ENCODE assay signal across 8 cellular contexts in the genomic region with DNA sequence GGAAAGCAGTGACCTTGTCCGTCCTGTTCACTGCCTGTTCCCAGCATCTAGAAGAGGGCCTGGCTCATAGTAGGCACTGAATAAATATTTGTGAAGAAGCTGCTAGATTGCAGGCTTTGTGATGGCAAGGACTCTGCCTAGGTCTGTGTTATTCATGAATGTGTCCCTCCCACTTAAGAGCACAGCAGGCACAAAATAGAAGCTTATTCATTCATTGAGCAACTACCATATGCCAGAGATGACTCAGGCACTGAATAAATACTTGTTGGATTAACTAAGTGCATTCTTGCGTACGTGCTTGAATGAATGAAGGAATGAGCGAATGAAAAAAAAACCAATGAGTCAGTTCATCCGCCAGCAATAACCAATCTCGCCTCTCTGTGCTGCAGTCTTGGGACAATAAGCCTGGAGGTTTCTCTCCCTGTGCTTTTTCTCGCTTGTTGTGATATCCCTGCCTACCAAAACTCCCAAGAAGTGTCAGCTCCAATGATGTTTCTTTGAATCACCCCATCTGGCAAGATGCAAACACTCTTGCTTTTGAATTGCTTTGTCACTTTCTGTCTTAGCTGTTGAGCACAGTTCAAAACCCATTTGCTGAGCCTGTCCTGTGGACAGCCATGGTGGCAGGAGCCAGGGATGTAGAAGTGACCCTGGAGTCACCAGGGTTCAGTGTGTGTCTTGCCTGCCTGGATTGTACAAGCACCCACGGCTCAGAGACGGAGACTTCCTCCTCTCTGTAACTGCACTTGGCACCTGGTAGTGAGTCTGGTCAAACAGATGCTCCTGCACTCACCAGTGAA.
DNase-seq lines count a peak whose midpoint lies in the region; ATAC-seq and TF ChIP-seq lines count a peak whose summit lies in the region.

No MANE protein-coding gene starts in this region.

- no peak overlapping the region for H3K4me3 Mint-ChIP-seq in activated T-cell treated with anti-CD3 and anti-CD28 coated beads, Interleukin-2, amount 50 U/mL, for 4 hours
- no peak overlapping the region for H3K4me3 Mint-ChIP-seq in endothelial cell (ENCODE audit: unreplicated experiment)

- H3K27ac Mint-ChIP-seq in endothelial cell (ENCODE audit: unreplicated experiment): no peak overlapping the region

- TF ChIP-seq CTCF in endothelial cell (IDR thresholded peaks at IDR 0.05; ENCODE audit: unreplicated experiment): no peak

- peaks cover 8% of the 10 kb centered on the region; the same call in 1 of the 2 replicates for H3K27me3 ChIP-seq in iPS-20b (ENCODE audit: insufficient read depth, low read length)

- H3K9me3 ChIP-seq in iPS-20b (ENCODE audit: insufficient read depth, low read depth, low read length): no peaks in the 10 kb centered on the region

- H3K4me1 ChIP-seq in iPS-20b (ENCODE audit: insufficient read depth, low read length): peaks cover 38% of the 10 kb centered on the region

- H3K27ac ChIP-seq in iPS-20b (ENCODE audit: low read length): no peak overlapping the region

- no peaks in the 10 kb centered on the region for H3K36me3 Mint-ChIP-seq in activated T-cell treated with anti-CD3 and anti-CD28 coated beads, Interleukin-2, amount 50 U/mL, for 4 hours (ENCODE audit: insufficient read depth)
- H3K36me3 Mint-ChIP-seq in endothelial cell (ENCODE audit: low read depth, unreplicated experiment): no peaks in the 10 kb centered on the region

- H3K9me3 Mint-ChIP-seq in activated T-cell treated with anti-CD3 and anti-CD28 coated beads, Interleukin-2, amount 50 U/mL, for 4 hours: no peaks in the 10 kb centered on the region
- no peaks in the 10 kb centered on the region for H3K9me3 Mint-ChIP-seq in endothelial cell (ENCODE audit: unreplicated experiment)

- no peaks in the 10 kb centered on the region for H3K4me1 Mint-ChIP-seq in activated T-cell treated with anti-CD3 and anti-CD28 coated beads, Interleukin-2, amount 50 U/mL, for 4 hours (ENCODE audit: low read depth)
- peaks cover 2% of the 10 kb centered on the region for H3K4me1 Mint-ChIP-seq in endothelial cell (ENCODE audit: unreplicated experiment)

- in situ Hi-C loops in ACHN (cut with HindIII; ENCODE audit: low pct_ligation_motif_present, low pct_unique_long_range_greater_than_20kb, low sequenced_read_pairs): no loop called here
- in situ Hi-C loops in SK-MEL-5 (cut with HindIII; ENCODE audit: low pct_unique_long_range_greater_than_20kb, low sequenced_read_pairs): no loop called here

- H3K36me3 ChIP-seq in iPS-20b (ENCODE audit: insufficient read depth, low read depth, low read length): no peaks in the 10 kb centered on the region

- DNase-seq in ACHN: peak; percentile 74
- peak; percentile 84 for DNase-seq in SK-MEL-5 (ENCODE audit: low read depth, low spot score)
- no peak for DNase-seq in activated T-cell treated with anti-CD3 and anti-CD28 coated beads, Interleukin-2, amount 50 U/mL, for 4 hours
- no peak for DNase-seq in endothelial cell (ENCODE audit: low spot score)
- DNase-seq in activated CD4-positive, alpha-beta T cell treated with anti-CD3 and anti-CD28 coated beads, Interleukin-2, amount 50 U/mL, for 1 hour: no peak

- no peak overlapping the region; the same call in 1 of the 2 replicates for H3K4me3 ChIP-seq in iPS-20b (ENCODE audit: low read length)

- peak overlapping the region; percentile 24; the same call in 1 of the 2 replicates for H3K9ac ChIP-seq in iPS-20b (ENCODE audit: low read depth, low read length)

- H3K27me3 Mint-ChIP-seq in activated T-cell treated with anti-CD3 and anti-CD28 coated beads, Interleukin-2, amount 50 U/mL, for 4 hours (ENCODE audit: low read depth): peaks cover 33% of the 10 kb centered on the region
- H3K27me3 Mint-ChIP-seq in endothelial cell (ENCODE audit: unreplicated experiment): peaks cover 2% of the 10 kb centered on the region

- ATAC-seq in HG02610 (IDR thresholded peaks at IDR 0.05; ENCODE audit: unreplicated experiment) (peak; percentile 44), GM21717 (IDR thresholded peaks at IDR 0.05; ENCODE audit: unreplicated experiment) (no peak)
- ATAC-seq in activated T-cell treated with anti-CD3 and anti-CD28 coated beads, Interleukin-2, amount 50 U/mL, for 4 hours: no peak

Comparison
In these comparisons a context has a peak if more than half of its experiments do, and no peak if none do; other contexts are left out.
1. DNase-seq: peak in ACHN (single experiment) and SK-MEL-5 (single experiment); none in activated T-cell treated with anti-CD3 and anti-CD28 coated beads, Interleukin-2, amount 50 U/mL, for 4 hours (single experiment), endothelial cell (single experiment) and activated CD4-positive, alpha-beta T cell treated with anti-CD3 and anti-CD28 coated beads, Interleukin-2, amount 50 U/mL, for 1 hour (single experiment).